ENCODE assay signal across 16 cellular contexts in genomic region chr3:112395166-112395894, GRCh38.
DNase-seq lines count a peak whose midpoint lies in the region; ATAC-seq, FAIRE-seq and TF ChIP-seq lines count a peak whose summit lies in the region.
"Had no signal": no experiment of that assay in that cellular context is flagged by ENCODE, and none has a peak within 500 bp of the region (broad histone marks: within the 10 kb centered on the region; RNA-seq: fewer than 3 reads in every experiment).

No MANE protein-coding gene starts in this region.

- H2BK12ac ChIP-seq in H9 (ENCODE audit: insufficient read length, low read depth, low read length), result no peak overlapping the region

- H3K79me2 ChIP-seq in H9 (ENCODE audit: insufficient read depth, low read length), result no peaks in the 10 kb centered on the region

- TF ChIP-seq CTCF in AG04450 (IDR thresholded peaks at IDR 0.05; ENCODE audit: low read depth, low read length) (no peak), H9 (conservative IDR thresholded peaks at IDR 0.05) (no peak)

- no peak overlapping the region for H4K5ac ChIP-seq in H9 (ENCODE audit: insufficient read length, low read depth, low read length)

- no peaks in the 10 kb centered on the region for H3K23me2 ChIP-seq in H9 (ENCODE audit: insufficient read length, low read depth, low read length, poor library complexity, severe bottlenecking)

- H3K56ac ChIP-seq in H9 (ENCODE audit: insufficient read length, low read depth, low read length), result no peak overlapping the region

- H3K4me1 Mint-ChIP-seq in H9, result peaks cover 38 to 47% of the 10 kb centered on the region in 2 experiments

- H3K4ac ChIP-seq in H9 (ENCODE audit: low read depth, low read length), result no peak overlapping the region

- H2BK15ac ChIP-seq in H9 (ENCODE audit: low read depth, low read length), result no peak overlapping the region

- no CpG with 5 or more reads among the region's 5 CpGs for WGBS in H9 (ENCODE audit: extremely low coverage, insufficient read length, low lambda C conversion rate)
- 75% methylated on average over 1 of the region's 5 CpGs; no CpG with 5 or more reads in 1 of the 2 experiments for WGBS in mesodermal cell (ENCODE audit: insufficient coverage in 2 of 2), 2 experiments

- no peak overlapping the region for H3K4me2 ChIP-seq in H9 (ENCODE audit: insufficient read depth, insufficient read length, low read length)

- no peak overlapping the region for H3K14ac ChIP-seq in H9 (ENCODE audit: insufficient read depth, low read length)

- no peak overlapping the region for H2AK5ac ChIP-seq in H9 (ENCODE audit: insufficient read length, low read length)

- no peaks in the 10 kb centered on the region for H3K79me1 ChIP-seq in H9 (ENCODE audit: insufficient read depth, low read depth, low read length, poor library complexity, severe bottlenecking)

- H3K4me1 ChIP-seq in H9 (ENCODE audit: insufficient read depth, low read length), result peaks cover 12% of the 10 kb centered on the region
- no peaks in the 10 kb centered on the region for H3K4me1 ChIP-seq in mesodermal cell (ENCODE audit: control insufficient read depth, insufficient read depth, low read length, poor library complexity, severe bottlenecking)

- FAIRE-seq in endometrium (lab: Jason Lieb, UNC), result peak; percentile 91

- no peak overlapping the region for H3K9ac ChIP-seq in H9 (ENCODE audit: extremely low read depth, insufficient read length, low read length)

- CTCF ChIA-PET in AG04450 (lab: Charles Lee), result interaction anchor here (1.1 kb wide), 1 partner anchor 125 kb away, joined by 3 read pairs; no protein-coding TSS in a partner anchor

- H2BK20ac ChIP-seq in H9 (ENCODE audit: low read depth, low read length, poor library complexity, severe bottlenecking), result no peak overlapping the region

- peaks cover 12 to 23% (median 18%) of the 10 kb centered on the region in 3 experiments for H3K36me3 Mint-ChIP-seq in H9 (ENCODE audit: insufficient read depth in 1 of 3, low read depth in 3 of 3)

- POLR2A ChIA-PET in AG04450 (lab: Yijun Ruan, JAX), result interaction anchor here (0.6 to 0.7 kb wide), 3 partner anchors 17 to 63 kb away, joined by 3 to 6 read pairs (median 3); partner anchors contain the start of gene CD200

- H3K4me3 Mint-ChIP-seq in H9, result no peak overlapping the region
- H3K4me3 Mint-ChIP-seq: activated CD4-positive, alpha-beta T cell treated with anti-CD3 and anti-CD28 coated beads for 36 hours; activated naive CD8-positive, alpha-beta T cell treated with anti-CD3 and anti-CD28 coated beads for 36 hours had no signal

- peaks cover 16 to 17% of the 10 kb centered on the region in 2 experiments for H3K9me3 Mint-ChIP-seq in H9

- peak overlapping the region; percentile 25 for H2BK120ac ChIP-seq in H9 (ENCODE audit: low read depth, low read length, poor library complexity, severe bottlenecking)

- no peaks in the 10 kb centered on the region for H3K9me3 ChIP-seq in AG04450 (ENCODE audit: control insufficient read depth, insufficient read depth, low read length)
- H3K9me3 ChIP-seq in H9 (ENCODE audit: control insufficient read depth, low read depth, low read length), result peaks cover 10% of the 10 kb centered on the region
- H3K9me3 ChIP-seq in mesodermal cell (ENCODE audit: control insufficient read depth, low read length), result peaks cover 8% of the 10 kb centered on the region
- H3K9me3 ChIP-seq: upper lobe of right lung had no signal

- ATAC-seq in HG03457 (IDR thresholded peaks at IDR 0.05; ENCODE audit: unreplicated experiment), result no peak
- ATAC-seq: activated CD4-positive, alpha-beta T cell treated with anti-CD3 and anti-CD28 coated beads for 36 hours; upper lobe of right lung had no signal

- H3K4me3 ChIP-seq in AG04450 (ENCODE audit: low read depth, low read length) (no peak overlapping the region), mesodermal cell (ENCODE audit: extremely low read depth, insufficient read depth, low read length, poor library complexity, severe bottlenecking) (no peak overlapping the region)
- H3K4me3 ChIP-seq: upper lobe of right lung had no signal

- H3K27me3 Mint-ChIP-seq in H9 (ENCODE audit: low read depth), result no peaks in the 10 kb centered on the region
- H3K27me3 Mint-ChIP-seq: activated CD4-positive, alpha-beta T cell treated with anti-CD3 and anti-CD28 coated beads for 36 hours; activated naive CD8-positive, alpha-beta T cell treated with anti-CD3 and anti-CD28 coated beads for 36 hours had no signal

- H3K18ac ChIP-seq in H9 (ENCODE audit: insufficient read length, low read depth, low read length), result no peak overlapping the region

- no peak overlapping the region for H2AFZ ChIP-seq in H9 (ENCODE audit: low read length)

- no peaks in the 10 kb centered on the region for H3K36me3 ChIP-seq in mesodermal cell (ENCODE audit: control insufficient read depth, insufficient read depth, low read length)
- H3K36me3 ChIP-seq: upper lobe of right lung had no signal

- H4K91ac ChIP-seq in H9 (ENCODE audit: insufficient read length, low read depth, low read length), result no peak overlapping the region

- no peak overlapping the region for H3T11ph ChIP-seq in H9 (ENCODE audit: low read length)

- H3K27me3 ChIP-seq in AG04450 (ENCODE audit: control insufficient read depth, insufficient read depth, low read length), result no peaks in the 10 kb centered on the region
- no peaks in the 10 kb centered on the region for H3K27me3 ChIP-seq in H9 (ENCODE audit: insufficient read depth, low read length)
- H3K27me3 ChIP-seq: upper lobe of right lung had no signal

- H3K27ac ChIP-seq in AG04450 (ENCODE audit: low read depth, low read length) (peak overlapping the region; percentile 57), H9 (ENCODE audit: insufficient read length, low read depth, low read length) (no peak overlapping the region), mesodermal cell (ENCODE audit: low read depth, low read length, severe bottlenecking) (peak overlapping the region; percentile 70)
- H3K27ac ChIP-seq: epithelial cell of prostate, HL-60, upper lobe of right lung had no signal

- no peaks in the 10 kb centered on the region for H4K20me1 ChIP-seq in H9 (ENCODE audit: control insufficient read depth, insufficient read depth, insufficient read length)

- H3K27ac Mint-ChIP-seq in H9, result no peak overlapping the region; a peak in 1 of 7 replicates
- H3K27ac Mint-ChIP-seq: activated CD4-positive, alpha-beta T cell treated with anti-CD3 and anti-CD28 coated beads for 36 hours; activated naive CD8-positive, alpha-beta T cell treated with anti-CD3 and anti-CD28 coated beads for 36 hours had no signal

- no peak overlapping the region for H4K8ac ChIP-seq in H9 (replicated peaks; ENCODE audit: insufficient read length, low read depth, low read length)

- no peak overlapping the region for H3K23ac ChIP-seq in H9 (ENCODE audit: insufficient read length, low read depth, low read length)

- DNase-seq in AG04450 (ENCODE audit: low read depth, low spot score) (peak; percentile 29), H9 (no peak), NCI-H1092 treated with DMSO at 0.1 percent for 48 hours (lab: John Stamatoyannopoulos, UW) (no peak), SK-N-DZ (ENCODE audit: low spot score) (no peak)
- no peak for DNase-seq in activated CD8-positive, alpha-beta memory T cell treated with anti-CD3 and anti-CD28 coated beads, Interleukin-2, amount 50 U/mL, for 4 hours
- DNase-seq: activated CD4-positive, alpha-beta T cell treated with anti-CD3 and anti-CD28 coated beads for 36 hours; activated naive CD8-positive, alpha-beta T cell treated with anti-CD3 and anti-CD28 coated beads for 36 hours; activated T-cell treated with anti-CD3 and anti-CD28 coated beads, Interleukin-2, amount 50 U/mL, for 1 hour; NCI-H2081 treated with DMSO at 0.1 percent for 48 hours; stimulated activated CD4-positive, alpha-beta T cell treated with anti-CD3 and anti-CD28 coated beads, Interleukin-4, amount 100 ng/mL, for 24 hours; upper lobe of right lung had no signal

- H2BK5ac ChIP-seq in H9 (ENCODE audit: insufficient read length, low read length), result no peak overlapping the region
